In genomic region chr1:152185544-152186391, GRCh38 we compare ENCODE assay signal across 9 cellular contexts. TPM values are rescaled to one million over a fixed set of nuclear protein-coding genes. Genes with fewer than 3 reads are reported as not detected.
A peak's percentile ranks its signal among the peaks of the same experiment; 100 is the strongest.
DNase-seq lines count a peak whose midpoint lies in the region; FAIRE-seq and TF ChIP-seq lines count a peak whose summit lies in the region.
"Had no signal": no experiment of that assay in that cellular context is flagged by ENCODE, and none has a peak within 500 bp of the region (broad histone marks: within the 10 kb centered on the region; RNA-seq: fewer than 3 reads in every experiment).

No MANE protein-coding gene starts in this region.

- no peak overlapping the region for H3K4me3 ChIP-seq in Peyer's patch
- no peak overlapping the region for H3K4me3 ChIP-seq in cardiac muscle cell

- TF ChIP-seq POLR2A in Peyer's patch (IDR thresholded peaks at IDR 0.05): no peak

- no peaks in the 10 kb centered on the region for H3K36me3 ChIP-seq in Peyer's patch
- no peaks in the 10 kb centered on the region for H3K36me3 ChIP-seq in cardiac muscle cell

- H3K27me3 ChIP-seq in Peyer's patch: no peaks in the 10 kb centered on the region
- H3K27me3 ChIP-seq in cardiac muscle cell: no peaks in the 10 kb centered on the region

- CTCF ChIA-PET in activated naive CD4-positive, alpha-beta T cell treated with anti-CD3 and anti-CD28 coated beads, Interleukin-2, amount 10 ng/mL, durations not matched to agents 7 days and 5 days (lab: Charles Lee): interaction anchor here (1.4 to 11.1 kb wide), 12 partner anchors 12 to 273 kb away, joined by 3 to 270 read pairs (median 10); partner anchors contain the start of gene RPTN

- H3K27ac ChIP-seq in Peyer's patch (no peak overlapping the region), cardiac muscle cell (no peak overlapping the region)

- H3K9me3 Mint-ChIP-seq in activated naive CD4-positive, alpha-beta T cell treated with anti-CD3 and anti-CD28 coated beads, Interleukin-2, amount 10 ng/mL, durations not matched to agents 7 days and 5 days: no peaks in the 10 kb centered on the region

- H3K27me3 Mint-ChIP-seq in activated naive CD4-positive, alpha-beta T cell treated with anti-CD3 and anti-CD28 coated beads, Interleukin-2, amount 10 ng/mL, durations not matched to agents 7 days and 5 days: peaks cover 37% of the 10 kb centered on the region

- H3K4me1 ChIP-seq in Peyer's patch (peaks cover 0 to 7% (median 0%) of the 10 kb centered on the region in 4 donors), cardiac muscle cell (ENCODE audit: low read depth) (no peaks in the 10 kb centered on the region)

- TF ChIP-seq RAD21 in Ishikawa (IDR thresholded peaks at IDR 0.05; ENCODE audit: low read depth): peak; percentile 82

- TF ChIP-seq CTCF in Peyer's patch (IDR thresholded peaks at IDR 0.05) (peak; percentile 49 to 86 (median 76)), cardiac muscle cell (IDR thresholded peaks at IDR 0.05; ENCODE audit: low read depth, low read length) (peak; percentile 78)

- H3K36me3 Mint-ChIP-seq in activated naive CD4-positive, alpha-beta T cell treated with anti-CD3 and anti-CD28 coated beads, Interleukin-2, amount 10 ng/mL, durations not matched to agents 7 days and 5 days: no peaks in the 10 kb centered on the region

- peaks cover 5% of the 10 kb centered on the region for H3K4me1 Mint-ChIP-seq in activated naive CD4-positive, alpha-beta T cell treated with anti-CD3 and anti-CD28 coated beads, Interleukin-2, amount 10 ng/mL, durations not matched to agents 7 days and 5 days

- FAIRE-seq in GM19239 (lab: Jason Lieb, UNC): no peak
- FAIRE-seq: A204.1 had no signal

- no peak overlapping the region for H3K4me3 Mint-ChIP-seq in activated naive CD4-positive, alpha-beta T cell treated with anti-CD3 and anti-CD28 coated beads, Interleukin-2, amount 10 ng/mL, durations not matched to agents 7 days and 5 days

- no peaks in the 10 kb centered on the region for H3K9me3 ChIP-seq in Peyer's patch
- H3K9me3 ChIP-seq in cardiac muscle cell (ENCODE audit: low read depth): no peaks in the 10 kb centered on the region

- no peak for TF ChIP-seq EP300 in Ishikawa (IDR thresholded peaks at IDR 0.05; ENCODE audit: borderline replicate concordance)

- peak; percentile 50 for DNase-seq in NCI-H1092 treated with DMSO at 0.1 percent for 48 hours (lab: John Stamatoyannopoulos, UW)
- no peak for DNase-seq in NCI-H1092 (lab: John Stamatoyannopoulos, UW)
- peak in 2 of 3 donors; percentile 23 to 70 for DNase-seq in Peyer's patch
- peak; percentile 45 for DNase-seq in activated naive CD4-positive, alpha-beta T cell treated with anti-CD3 and anti-CD28 coated beads, Interleukin-2, amount 10 ng/mL, durations not matched to agents 7 days and 5 days
- peak in 1 of 2 donors; percentile 78 for DNase-seq in cardiac muscle cell (ENCODE audit: low read depth in 1 of 2, low spot score in 1 of 2)
- DNase-seq in renal cortical epithelial cell (ENCODE audit: low read depth): peak; percentile 76
- DNase-seq in GM19239 (ENCODE audit: insufficient read length, low spot score): no peak

- H3K27ac Mint-ChIP-seq in activated naive CD4-positive, alpha-beta T cell treated with anti-CD3 and anti-CD28 coated beads, Interleukin-2, amount 10 ng/mL, durations not matched to agents 7 days and 5 days: no peak overlapping the region

TF ChIP-seq in Ishikawa, 13 proteins besides CTCF, POLR2A, EP300 and RAD21:
- TF ChIP-seq EGR1 (IDR thresholded peaks at IDR 0.05) (no peak), YY1 (IDR thresholded peaks at IDR 0.05; ENCODE audit: low read depth) (no peak), MAX (IDR thresholded peaks at IDR 0.05) (no peak), TEAD4 (IDR thresholded peaks at IDR 0.05) (no peak), NFIC (IDR thresholded peaks at IDR 0.05) (no peak), FOXM1 (IDR thresholded peaks at IDR 0.05; ENCODE audit: borderline replicate concordance, low read depth) (no peak), CREB1 (IDR thresholded peaks at IDR 0.05; ENCODE audit: low read depth) (no peak), TCF12 (IDR thresholded peaks at IDR 0.05; ENCODE audit: low read depth) (no peak), CEBPB (IDR thresholded peaks at IDR 0.05) (no peak)
- TF ChIP-seq, protein P1, sequence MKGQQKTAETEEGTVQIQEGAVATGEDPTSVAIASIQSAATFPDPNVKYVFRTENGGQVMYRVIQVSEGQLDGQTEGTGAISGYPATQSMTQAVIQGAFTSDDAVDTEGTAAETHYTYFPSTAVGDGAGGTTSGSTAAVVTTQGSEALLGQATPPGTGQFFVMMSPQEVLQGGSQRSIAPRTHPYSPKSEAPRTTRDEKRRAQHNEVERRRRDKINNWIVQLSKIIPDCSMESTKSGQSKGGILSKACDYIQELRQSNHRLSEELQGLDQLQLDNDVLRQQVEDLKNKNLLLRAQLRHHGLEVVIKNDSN (IDR thresholded peaks at IDR 0.05): no peak
- TF ChIP-seq, protein P2, sequence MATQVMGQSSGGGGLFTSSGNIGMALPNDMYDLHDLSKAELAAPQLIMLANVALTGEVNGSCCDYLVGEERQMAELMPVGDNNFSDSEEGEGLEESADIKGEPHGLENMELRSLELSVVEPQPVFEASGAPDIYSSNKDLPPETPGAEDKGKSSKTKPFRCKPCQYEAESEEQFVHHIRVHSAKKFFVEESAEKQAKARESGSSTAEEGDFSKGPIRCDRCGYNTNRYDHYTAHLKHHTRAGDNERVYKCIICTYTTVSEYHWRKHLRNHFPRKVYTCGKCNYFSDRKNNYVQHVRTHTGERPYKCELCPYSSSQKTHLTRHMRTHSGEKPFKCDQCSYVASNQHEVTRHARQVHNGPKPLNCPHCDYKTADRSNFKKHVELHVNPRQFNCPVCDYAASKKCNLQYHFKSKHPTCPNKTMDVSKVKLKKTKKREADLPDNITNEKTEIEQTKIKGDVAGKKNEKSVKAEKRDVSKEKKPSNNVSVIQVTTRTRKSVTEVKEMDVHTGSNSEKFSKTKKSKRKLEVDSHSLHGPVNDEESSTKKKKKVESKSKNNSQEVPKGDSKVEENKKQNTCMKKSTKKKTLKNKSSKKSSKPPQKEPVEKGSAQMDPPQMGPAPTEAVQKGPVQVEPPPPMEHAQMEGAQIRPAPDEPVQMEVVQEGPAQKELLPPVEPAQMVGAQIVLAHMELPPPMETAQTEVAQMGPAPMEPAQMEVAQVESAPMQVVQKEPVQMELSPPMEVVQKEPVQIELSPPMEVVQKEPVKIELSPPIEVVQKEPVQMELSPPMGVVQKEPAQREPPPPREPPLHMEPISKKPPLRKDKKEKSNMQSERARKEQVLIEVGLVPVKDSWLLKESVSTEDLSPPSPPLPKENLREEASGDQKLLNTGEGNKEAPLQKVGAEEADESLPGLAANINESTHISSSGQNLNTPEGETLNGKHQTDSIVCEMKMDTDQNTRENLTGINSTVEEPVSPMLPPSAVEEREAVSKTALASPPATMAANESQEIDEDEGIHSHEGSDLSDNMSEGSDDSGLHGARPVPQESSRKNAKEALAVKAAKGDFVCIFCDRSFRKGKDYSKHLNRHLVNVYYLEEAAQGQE (IDR thresholded peaks at IDR 0.05; ENCODE audit: low read depth): no peak

RNA-seq across cellular contexts. Expression of gene RPTN, which starts 26.7 kb away (rescaled TPM):
- total RNA-seq in Peyer's patch (not detected), cardiac muscle cell (not detected in 2 replicates), renal cortical epithelial cell (0.10 TPM in 1 of 2 replicates, not detected in the other)
- not detected in 2 replicates for polyA plus RNA-seq in cardiac muscle cell

RNA-seq across cellular contexts. Expression of gene HRNR, which starts 38.2 kb away (rescaled TPM):
- total RNA-seq in Peyer's patch (not detected), cardiac muscle cell (not detected in 2 replicates), renal cortical epithelial cell (under 0.01 TPM in 2 replicates)
- polyA plus RNA-seq in cardiac muscle cell: not detected in 2 replicates

Comparison
In these comparisons a context has a peak if more than half of its experiments do, and no peak if none do; other contexts are left out.
1. DNase-seq: peak in NCI-H1092 treated with DMSO at 0.1 percent for 48 hours (single experiment), Peyer's patch (2 of 3), activated naive CD4-positive, alpha-beta T cell treated with anti-CD3 and anti-CD28 coated beads, Interleukin-2, amount 10 ng/mL, durations not matched to agents 7 days and 5 days (single experiment) and renal cortical epithelial cell (single experiment); none in NCI-H1092 (single experiment) and GM19239 (single experiment).